Comparison of ENCODE assay signal across 8 cellular contexts in the genomic region with DNA sequence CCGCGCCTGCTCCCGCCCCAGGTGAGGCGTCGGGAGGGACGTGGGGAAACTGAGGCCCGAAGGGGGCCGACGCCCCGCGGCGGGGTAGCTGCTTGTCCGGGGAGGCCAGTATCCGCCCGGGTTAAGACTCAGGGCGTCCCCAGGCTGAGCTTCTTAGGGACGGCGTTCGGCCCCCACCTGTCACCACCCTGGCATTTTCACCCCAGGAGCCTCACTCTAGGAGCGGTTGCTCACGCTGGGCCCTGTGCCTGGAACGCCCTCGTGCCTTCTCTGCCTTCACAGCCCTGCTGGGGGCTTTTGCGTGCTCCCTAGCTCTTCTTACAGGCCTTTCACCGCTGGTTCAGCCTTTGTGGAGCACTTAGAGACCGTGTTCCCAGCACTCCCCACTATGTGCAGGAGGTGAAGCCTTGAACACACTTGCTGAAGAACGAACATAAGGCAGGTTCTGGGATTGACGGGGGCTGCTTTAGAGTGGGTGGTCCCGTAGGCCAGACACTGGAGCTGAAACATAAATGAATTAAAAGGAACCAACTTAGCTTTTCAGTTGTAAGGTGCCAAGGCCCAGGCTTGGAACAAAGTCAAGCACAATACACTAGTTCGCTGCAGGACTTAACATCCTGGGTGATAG. TPM values are rescaled to one million over a fixed set of nuclear protein-coding genes. Genes with fewer than 3 reads are reported as not detected.
A peak's percentile ranks its signal among the peaks of the same experiment; 100 is the strongest.
DNase-seq lines count a peak whose midpoint lies in the region; ATAC-seq and TF ChIP-seq lines count a peak whose summit lies in the region.

No MANE protein-coding gene starts in this region.

- H3K27me3 Mint-ChIP-seq in natural killer cell treated with Interleukin-12 subunit alpha and Interleukin-12 subunit beta and Interleukin-15 and Interleukin-18, amount 100 ng/mL, for 72 hours: no peaks in the 10 kb centered on the region

- H3K4me1 Mint-ChIP-seq in natural killer cell treated with Interleukin-12 subunit alpha and Interleukin-12 subunit beta and Interleukin-15 and Interleukin-18, amount 100 ng/mL, for 72 hours (ENCODE audit: low read depth in 2 of 2): peaks cover 28 to 41% of the 10 kb centered on the region in 2 donors

- DNase-seq in GM12865 (ENCODE audit: low read depth) (peak; percentile 54), NCI-H446 treated with DMSO at 0.1 percent for 48 hours (lab: John Stamatoyannopoulos, UW) (peak; percentile 5), fibroblast of lung (ENCODE audit: low read depth in 2 of 2) (peak; percentile 46 to 62), upper lobe of right lung (peak; percentile 78)
- DNase-seq in activated T-cell treated with anti-CD3 and anti-CD28 coated beads, Interleukin-2, amount 50 U/mL, for 48 hours: peak; percentile 58 to 70
- no peak for DNase-seq in natural killer cell treated with Interleukin-12 subunit alpha and Interleukin-12 subunit beta and Interleukin-15 and Interleukin-18, amount 100 ng/mL, for 72 hours (ENCODE audit: low spot score)

- H3K4me2 ChIP-seq in fibroblast of lung (ENCODE audit: extremely low read depth, insufficient read depth, low read length): peak overlapping the region; percentile 77

- ATAC-seq in HG02610 (IDR thresholded peaks at IDR 0.05; ENCODE audit: unreplicated experiment) (peak; percentile 12), upper lobe of right lung (peak; percentile 22), GM18858 (IDR thresholded peaks at IDR 0.05; ENCODE audit: unreplicated experiment) (no peak)
- peak; percentile 24 to 54 for ATAC-seq in natural killer cell treated with Interleukin-12 subunit alpha and Interleukin-12 subunit beta and Interleukin-15 and Interleukin-18, amount 100 ng/mL, for 72 hours

- peak overlapping the region; percentile 92 for H3K4me3 Mint-ChIP-seq in natural killer cell treated with Interleukin-12 subunit alpha and Interleukin-12 subunit beta and Interleukin-15 and Interleukin-18, amount 100 ng/mL, for 72 hours

- H3K27ac ChIP-seq in fibroblast of lung (ENCODE audit: insufficient read depth, low read length): peak overlapping the region; percentile 81
- H3K27ac ChIP-seq in upper lobe of right lung: peak overlapping the region; percentile 95

- H2AFZ ChIP-seq in fibroblast of lung (ENCODE audit: low read length): peak overlapping the region; percentile 22

- no peaks in the 10 kb centered on the region for H3K36me3 Mint-ChIP-seq in natural killer cell treated with Interleukin-12 subunit alpha and Interleukin-12 subunit beta and Interleukin-15 and Interleukin-18, amount 100 ng/mL, for 72 hours

- peak overlapping the region; percentile 87 for H3K9ac ChIP-seq in fibroblast of lung (ENCODE audit: insufficient read depth, low read length)

- H3K4me1 ChIP-seq in fibroblast of lung (ENCODE audit: control insufficient read depth, extremely low read depth, insufficient read depth, low read length) (peaks cover 7% of the 10 kb centered on the region), upper lobe of right lung (peaks cover 21% of the 10 kb centered on the region)

- H3K27me3 ChIP-seq in fibroblast of lung (ENCODE audit: control insufficient read depth, insufficient read depth, low read length) (no peaks in the 10 kb centered on the region), upper lobe of right lung (no peaks in the 10 kb centered on the region)

- H3K27ac Mint-ChIP-seq in natural killer cell treated with Interleukin-12 subunit alpha and Interleukin-12 subunit beta and Interleukin-15 and Interleukin-18, amount 100 ng/mL, for 72 hours: peak overlapping the region; percentile 89 to 97

- H3K4me3 ChIP-seq in GM12865 (ENCODE audit: low read depth, low read length) (peak overlapping the region; percentile 84), fibroblast of lung (replicated peaks in 1 of 4; ENCODE audit: control extremely low read depth in 1 of 4, insufficient read depth in 1 of 4, low read depth in 3 of 4, low read length in 4 of 4) (peak overlapping the region; percentile 60 to 87 (median 67)), upper lobe of right lung (peak overlapping the region; percentile 77)

- no peaks in the 10 kb centered on the region for H3K36me3 ChIP-seq in fibroblast of lung (ENCODE audit: control insufficient read depth, insufficient read depth, low read length)
- no peaks in the 10 kb centered on the region for H3K36me3 ChIP-seq in upper lobe of right lung

- H3K79me2 ChIP-seq in fibroblast of lung (ENCODE audit: control insufficient read depth, insufficient read depth, low read length): peaks cover 4% of the 10 kb centered on the region

- no peaks in the 10 kb centered on the region for H4K20me1 ChIP-seq in fibroblast of lung (ENCODE audit: control insufficient read depth, extremely low read depth, insufficient read depth, low read length)

- no peaks in the 10 kb centered on the region for H3K9me3 Mint-ChIP-seq in natural killer cell treated with Interleukin-12 subunit alpha and Interleukin-12 subunit beta and Interleukin-15 and Interleukin-18, amount 100 ng/mL, for 72 hours

- H3K9me3 ChIP-seq in fibroblast of lung (ENCODE audit: control insufficient read depth, insufficient read depth, low read depth, low read length): no peaks in the 10 kb centered on the region
- H3K9me3 ChIP-seq in upper lobe of right lung: no peaks in the 10 kb centered on the region

- intact Hi-C loops in upper lobe of right lung (cut with DNase I): no loop called here

- TF ChIP-seq CTCF in GM12865 (IDR thresholded peaks at IDR 0.05; ENCODE audit: insufficient read depth, low read depth, low read length, missing control alignments) (no peak), fibroblast of lung (conservative IDR thresholded peaks at IDR 0.05 in 1 of 2, IDR thresholded peaks at IDR 0.05 in 1 of 2; ENCODE audit: low read depth in 1 of 2, low read length in 2 of 2) (no peak), upper lobe of right lung (IDR thresholded peaks at IDR 0.05) (no peak)

RNA-seq across cellular contexts. Expression of gene ZNF839, which starts 0.6 kb away (rescaled TPM):
- 8.2 and 8.8 TPM in 2 replicates for total RNA-seq in fibroblast of lung
- 5.7 and 6.6 TPM in 2 replicates for polyA plus RNA-seq in fibroblast of lung
- 3.9 and 4.5 TPM in 2 replicates for polyA plus RNA-seq in fibroblast of lung (2012)
- 5.1 and 10.2 TPM in 2 replicates for polyA minus RNA-seq in fibroblast of lung (ENCODE audit: low replicate concordance)
- 10 to 100 TPM; 10.5 to 23.8 TPM for total RNA-seq in natural killer cell treated with Interleukin-12 subunit alpha and Interleukin-12 subunit beta and Interleukin-15 and Interleukin-18, amount 100 ng/mL, for 72 hours
- 10.1 TPM for total RNA-seq in upper lobe of right lung

RNA-seq across cellular contexts. Expression of gene MOK, which starts 15.2 kb away (rescaled TPM):
- total RNA-seq in fibroblast of lung: 3.6 and 4.3 TPM in 2 replicates
- 4.7 and 5.9 TPM in 2 replicates for polyA plus RNA-seq in fibroblast of lung
- polyA plus RNA-seq in fibroblast of lung (2012): 4.5 TPM in 2 replicates
- polyA minus RNA-seq in fibroblast of lung (ENCODE audit: low replicate concordance): 4.9 and 11.3 TPM in 2 replicates
- 1 to 10 TPM; 3.0 to 5.9 TPM for total RNA-seq in natural killer cell treated with Interleukin-12 subunit alpha and Interleukin-12 subunit beta and Interleukin-15 and Interleukin-18, amount 100 ng/mL, for 72 hours
- 6.3 TPM for total RNA-seq in upper lobe of right lung

RNA-seq across cellular contexts. Expression of gene CINP, which starts 42.5 kb away (rescaled TPM):
- 41.6 and 42.8 TPM in 2 replicates for total RNA-seq in fibroblast of lung
- polyA plus RNA-seq in fibroblast of lung: 71.8 and 84.1 TPM in 2 replicates
- polyA plus RNA-seq in fibroblast of lung (2012): 50.6 and 61.2 TPM in 2 replicates
- polyA minus RNA-seq in fibroblast of lung (ENCODE audit: low replicate concordance): 19.1 and 39.8 TPM in 2 replicates
- total RNA-seq in natural killer cell treated with Interleukin-12 subunit alpha and Interleukin-12 subunit beta and Interleukin-15 and Interleukin-18, amount 100 ng/mL, for 72 hours: 10 to 100 TPM; 38.5 to 39.1 TPM
- total RNA-seq in upper lobe of right lung: 34.4 TPM

RNA-seq across cellular contexts. Expression of gene TECPR2, which starts 42.6 kb away (rescaled TPM):
- total RNA-seq in fibroblast of lung (10.3 and 17.8 TPM in 2 replicates), upper lobe of right lung (21.4 TPM)
- polyA plus RNA-seq in fibroblast of lung: 9.2 and 10.5 TPM in 2 replicates
- 11.1 and 12.3 TPM in 2 replicates for polyA plus RNA-seq in fibroblast of lung (2012)
- 27.8 and 38.0 TPM in 2 replicates for polyA minus RNA-seq in fibroblast of lung (ENCODE audit: low replicate concordance)
- 10 to 100 TPM; 12.2 to 17.2 TPM for total RNA-seq in natural killer cell treated with Interleukin-12 subunit alpha and Interleukin-12 subunit beta and Interleukin-15 and Interleukin-18, amount 100 ng/mL, for 72 hours
